In genomic region chr16:57505169-57505568, GRCh38 we compare ENCODE assay signal across 20 cellular contexts. TPM values are rescaled to one million over a fixed set of nuclear protein-coding genes. Genes with fewer than 3 reads are reported as not detected.
DNase-seq lines count a peak whose midpoint lies in the region; FAIRE-seq and TF ChIP-seq lines count a peak whose summit lies in the region.
"Had no signal": no experiment of that assay in that cellular context is flagged by ENCODE, and none has a peak within 500 bp of the region (broad histone marks: within the 10 kb centered on the region; RNA-seq: fewer than 3 reads in every experiment).

No MANE protein-coding gene starts in this region.

- no peak for FAIRE-seq in kidney (lab: Jason Lieb, UNC)
- FAIRE-seq: D721Med, G401.6, GM12891 had no signal

- H3K27ac ChIP-seq in cardiac muscle cell (peak overlapping the region; percentile 76), kidney (ENCODE audit: low read depth in 2 of 2, low read length in 2 of 2) (no peak overlapping the region), sigmoid colon (no peak overlapping the region), mesenchymal stem cell (ENCODE audit: low read length, poor library complexity, severe bottlenecking) (no peak overlapping the region)
- H3K27ac ChIP-seq in BLaER1 treated with 17β-estradiol and CSF1 and Interleukin-3, amounts not matched to agents 10 nM and 100 nM, result no peak overlapping the region

- H4K20me1 ChIP-seq in BLaER1 treated with 17β-estradiol and CSF1 and Interleukin-3, amounts not matched to agents 10 nM and 100 nM, result peaks cover 0 to 7% (median 0%) of the 10 kb centered on the region in 11 experiments; a peak in 1 of 22 replicates

- TF ChIP-seq EP300 in sigmoid colon (IDR thresholded peaks at IDR 0.05), result no peak

- H4K91ac ChIP-seq in mesenchymal stem cell (ENCODE audit: low read length), result no peak overlapping the region

- no peaks in the 10 kb centered on the region for H3K79me1 ChIP-seq in mesenchymal stem cell (replicated peaks; ENCODE audit: low read length, poor library complexity, severe bottlenecking)

- H3K4me1 ChIP-seq in cardiac muscle cell (ENCODE audit: low read depth), result peaks cover 86% of the 10 kb centered on the region
- H3K4me1 ChIP-seq in BLaER1 treated with 17β-estradiol and CSF1 and Interleukin-3, amounts not matched to agents 10 nM and 100 nM, result peaks cover 33 to 78% (median 69%) of the 10 kb centered on the region in 10 experiments
- H3K4me1 ChIP-seq in kidney (ENCODE audit: control insufficient read depth in 1 of 2, insufficient read depth in 1 of 2, low read depth in 1 of 2, low read length in 2 of 2), result peaks cover 0 to 5% of the 10 kb centered on the region in 2 donors
- no peaks in the 10 kb centered on the region for H3K4me1 ChIP-seq in sigmoid colon
- H3K4me1 ChIP-seq in mesenchymal stem cell (ENCODE audit: control insufficient read depth, insufficient read depth, low read depth, low read length), result peaks cover 22% of the 10 kb centered on the region

- DNase-seq in cardiac muscle cell (ENCODE audit: low read depth in 1 of 2, low spot score in 1 of 2) (no peak), cardiac septum (ENCODE audit: low spot score) (no peak), kidney (peak; percentile 37), sigmoid colon (peak; percentile 24), mesenchymal stem cell (no peak), NCI-H1436 (lab: John Stamatoyannopoulos, UW) (no peak)
- DNase-seq: ACHN; CD8-positive, alpha-beta T cell; COR-L47; DMS153; EL; H7 had no signal

- WGBS in sigmoid colon, 2 donors, result 74 to 81% methylated on average over 6 of the region's 6 CpGs
- 87% methylated on average over 6 of the region's 6 CpGs for WGBS in mesenchymal stem cell

- TF ChIP-seq CTCF in cardiac muscle cell (IDR thresholded peaks at IDR 0.05; ENCODE audit: low read depth, low read length) (no peak), kidney (IDR thresholded peaks at IDR 0.05; ENCODE audit: borderline replicate concordance, extremely low read depth, insufficient read depth) (no peak), sigmoid colon (IDR thresholded peaks at IDR 0.05) (no peak)

- no peak overlapping the region for H3K14ac ChIP-seq in mesenchymal stem cell (ENCODE audit: low read length in 2 of 2)

- no peak overlapping the region for H3K4ac ChIP-seq in mesenchymal stem cell (ENCODE audit: low read depth in 1 of 2, low read length in 2 of 2)

- H2BK120ac ChIP-seq in mesenchymal stem cell (ENCODE audit: low read depth, low read length), result no peak overlapping the region

- H2AK5ac ChIP-seq in mesenchymal stem cell (ENCODE audit: low read length, severe bottlenecking), result no peak overlapping the region

- H3K27me3 ChIP-seq in cardiac muscle cell (no peaks in the 10 kb centered on the region), sigmoid colon (no peaks in the 10 kb centered on the region), mesenchymal stem cell (ENCODE audit: control insufficient read depth in 1 of 2, insufficient read depth in 1 of 2, low read length in 2 of 2) (peaks cover 0 to 70% of the 10 kb centered on the region in 2 experiments)
- H3K27me3 ChIP-seq in BLaER1 treated with 17β-estradiol and CSF1 and Interleukin-3, amounts not matched to agents 10 nM and 100 nM, result 0 out of 22 replicates have a peak, but pooled peaks cover 0 to 4% (median 0%) of the 10 kb centered on the region in 11 experiments

- H2AFZ ChIP-seq in mesenchymal stem cell (ENCODE audit: low read depth, low read length), result no peak overlapping the region
- H2AFZ ChIP-seq: GM23338 had no signal

- H2BK5ac ChIP-seq in mesenchymal stem cell (ENCODE audit: low read depth, low read length, poor library complexity, severe bottlenecking), result no peak overlapping the region

- H4K8ac ChIP-seq in mesenchymal stem cell (ENCODE audit: low read length), result no peak overlapping the region

- H3K4me2 ChIP-seq in BLaER1 treated with 17β-estradiol and CSF1 and Interleukin-3, amounts not matched to agents 10 nM and 100 nM, result peak overlapping the region in 8 of 11 experiments; percentile 66 to 89 (median 82); a peak in 14 of 22 replicates
- no peak overlapping the region for H3K4me2 ChIP-seq in mesenchymal stem cell (ENCODE audit: low read length, poor library complexity, severe bottlenecking)
- H3K4me2 ChIP-seq: GM23338 had no signal

- H3K36me3 ChIP-seq in cardiac muscle cell, result no peaks in the 10 kb centered on the region
- no peaks in the 10 kb centered on the region for H3K36me3 ChIP-seq in BLaER1 treated with 17β-estradiol and CSF1 and Interleukin-3, amounts not matched to agents 10 nM and 100 nM
- H3K36me3 ChIP-seq in kidney (ENCODE audit: control insufficient read depth in 1 of 2, insufficient read depth in 2 of 2, low read length in 2 of 2), result no peaks in the 10 kb centered on the region
- no peaks in the 10 kb centered on the region for H3K36me3 ChIP-seq in sigmoid colon
- no peaks in the 10 kb centered on the region for H3K36me3 ChIP-seq in mesenchymal stem cell (ENCODE audit: control insufficient read depth in 1 of 2, insufficient read depth in 2 of 2, low read depth in 1 of 2, low read length in 2 of 2)

- H3K9me3 ChIP-seq in cardiac muscle cell (ENCODE audit: low read depth) (no peaks in the 10 kb centered on the region), kidney (ENCODE audit: control insufficient read depth in 1 of 2, low read length in 2 of 2) (no peaks in the 10 kb centered on the region), sigmoid colon (no peaks in the 10 kb centered on the region), mesenchymal stem cell (ENCODE audit: control insufficient read depth, low read length) (no peaks in the 10 kb centered on the region)
- H3K9me3 ChIP-seq in BLaER1 treated with 17β-estradiol and CSF1 and Interleukin-3, amounts not matched to agents 10 nM and 100 nM (replicated peaks in 1 of 11), result no peaks in the 10 kb centered on the region

- no peak overlapping the region for H3K4me3 ChIP-seq in cardiac muscle cell
- no peak overlapping the region for H3K4me3 ChIP-seq in BLaER1 treated with 17β-estradiol and CSF1 and Interleukin-3, amounts not matched to agents 10 nM and 100 nM
- H3K4me3 ChIP-seq in kidney (ENCODE audit: low read length in 2 of 2), result no peak overlapping the region
- no peak overlapping the region for H3K4me3 ChIP-seq in sigmoid colon
- no peak overlapping the region for H3K4me3 ChIP-seq in mesenchymal stem cell (ENCODE audit: insufficient read depth in 1 of 2, low read depth in 1 of 2, low read length in 2 of 2)
- H3K4me3 ChIP-seq: GM23338 had no signal

- no peak overlapping the region for H2BK15ac ChIP-seq in mesenchymal stem cell (ENCODE audit: low read depth, poor library complexity, severe bottlenecking)

- H3K23ac ChIP-seq in mesenchymal stem cell (ENCODE audit: low read length in 2 of 2), result no peak overlapping the region

- no peak overlapping the region for H3K18ac ChIP-seq in mesenchymal stem cell (ENCODE audit: low read depth in 1 of 2, low read length in 2 of 2)

- H3K9ac ChIP-seq in BLaER1 treated with 17β-estradiol and CSF1 and Interleukin-3, amounts not matched to agents 10 nM and 100 nM, result 0 out of 22 replicates have a peak overlapping the region, but pooled peaks of 1 of the 11 experiments have one; percentile 18
- H3K9ac ChIP-seq in kidney (ENCODE audit: low read length in 2 of 2) (no peak overlapping the region), mesenchymal stem cell (ENCODE audit: low read length) (no peak overlapping the region)

- intact Hi-C loops in cardiac septum (cut with DNase I), result no loop called here
- intact Hi-C loops in kidney (cut with DNase I), result no loop called here
- intact Hi-C loops in sigmoid colon (cut with DNase I), result no loop called here

- H2BK12ac ChIP-seq in mesenchymal stem cell (ENCODE audit: low read length in 2 of 2), result no peak overlapping the region

- TF ChIP-seq POLR2A in sigmoid colon (IDR thresholded peaks at IDR 0.05), result no peak

RNA-seq across cellular contexts. Expression of gene DOK4, which starts 18.9 kb away (rescaled TPM):
- 1,502 and 2,409 TPM in 2 replicates for total RNA-seq in cardiac muscle cell
- 1,563 and 2,826 TPM in 2 replicates for polyA plus RNA-seq in cardiac muscle cell
- 11.5 TPM for total RNA-seq in cardiac septum
- 63.7 TPM for total RNA-seq in kidney
- 57.2 TPM for polyA plus RNA-seq in kidney (ENCODE audit: insufficient read depth, low read depth, low replicate concordance)
- total RNA-seq in sigmoid colon, result 10 to 100 TPM in 2 of 4 donors, 1 to 10 TPM in 2; 3.9 to 21.8 (median 10.1) TPM
- 100 to 1,000 TPM; 102 to 147 (median 103) TPM for polyA plus RNA-seq in sigmoid colon
- 29.6 TPM for polyA plus RNA-seq in mesenchymal stem cell (2013, experiment 1 of 2)
- 29.7 TPM for polyA plus RNA-seq in mesenchymal stem cell (2013, experiment 2 of 2)

RNA-seq across cellular contexts. Expression of gene CCDC102A, which starts 31.2 kb away (rescaled TPM):
- total RNA-seq in cardiac muscle cell, result 41.3 and 51.9 TPM in 2 replicates
- 30.1 and 43.8 TPM in 2 replicates for polyA plus RNA-seq in cardiac muscle cell
- total RNA-seq in cardiac septum, result 5.5 TPM
- 11.9 TPM for total RNA-seq in kidney
- polyA plus RNA-seq in kidney (ENCODE audit: insufficient read depth, low read depth, low replicate concordance), result 5.7 TPM
- 10 to 100 TPM; 17.8 to 46.8 (median 21.0) TPM for total RNA-seq in sigmoid colon
- 1 to 10 TPM; 1.6 to 4.0 (median 2.4) TPM for polyA plus RNA-seq in sigmoid colon
- 4.5 TPM for polyA plus RNA-seq in mesenchymal stem cell (2013, experiment 1 of 2)
- 4.8 TPM for polyA plus RNA-seq in mesenchymal stem cell (2013, experiment 2 of 2)
- polyA plus RNA-seq: CD14-positive monocyte had no signal

RNA-seq across cellular contexts. Expression of gene ADGRG5, which starts 37.3 kb away (rescaled TPM):
- total RNA-seq in cardiac muscle cell (not detected in 2 replicates), cardiac septum (0.35 TPM), kidney (2.2 TPM), sigmoid colon (under 1 TPM in 1 of 4 donors, not detected in 3; 0.36 TPM)
- polyA plus RNA-seq in cardiac muscle cell (0.05 TPM in 1 of 2 replicates, not detected in the other), kidney (ENCODE audit: insufficient read depth, low read depth, low replicate concordance) (0.15 TPM), sigmoid colon (1 to 10 TPM in 1 of 3 donors, under 1 TPM in 2; 0.60 to 4.0 (median 0.69) TPM)
- polyA plus RNA-seq in mesenchymal stem cell (2013, experiment 1 of 2), result not detected
- polyA plus RNA-seq in mesenchymal stem cell (2013, experiment 2 of 2), result not detected
- total RNA-seq: A172, HT1080 had no signal

RNA-seq across cellular contexts. Expression of gene POLR2C, which starts 42.7 kb away (rescaled TPM):
- 126 and 164 TPM in 2 replicates for total RNA-seq in cardiac muscle cell
- 80.0 and 83.5 TPM in 2 replicates for polyA plus RNA-seq in cardiac muscle cell
- 46.9 TPM for total RNA-seq in cardiac septum
- total RNA-seq in kidney, result 58.9 TPM
- 68.9 TPM for polyA plus RNA-seq in kidney (ENCODE audit: insufficient read depth, low read depth, low replicate concordance)
- 100 to 1,000 TPM in 2 of 4 donors, 10 to 100 TPM in 2; 60.7 to 141 (median 101) TPM for total RNA-seq in sigmoid colon
- 10 to 100 TPM; 52.3 to 77.7 (median 60.1) TPM for polyA plus RNA-seq in sigmoid colon
- 39.3 TPM for polyA plus RNA-seq in mesenchymal stem cell (2013, experiment 1 of 2)
- polyA plus RNA-seq in mesenchymal stem cell (2013, experiment 2 of 2), result 40.0 TPM

RNA-seq across cellular contexts. Expression of gene COQ9, which starts 57.9 kb away (rescaled TPM):
- total RNA-seq in cardiac muscle cell, result 111 and 115 TPM in 2 replicates
- polyA plus RNA-seq in cardiac muscle cell, result 147 and 152 TPM in 2 replicates
- 156 TPM for total RNA-seq in cardiac septum
- total RNA-seq in kidney, result 78.0 TPM
- polyA plus RNA-seq in kidney (ENCODE audit: insufficient read depth, low read depth, low replicate concordance), result 200 TPM
- 10 to 100 TPM; 61.4 to 74.5 (median 71.3) TPM for total RNA-seq in sigmoid colon
- 100 to 1,000 TPM in 2 of 3 donors, 10 to 100 TPM in 1; 91.6 to 154 (median 123) TPM for polyA plus RNA-seq in sigmoid colon
- polyA plus RNA-seq in mesenchymal stem cell (2013, experiment 1 of 2), result 26.1 TPM
- polyA plus RNA-seq in mesenchymal stem cell (2013, experiment 2 of 2), result 25.9 TPM

Comparison
In these comparisons a context has a peak if more than half of its experiments do, and no peak if none do; other contexts are left out.
1. RNA of gene DOK4, which starts 18.9 kb away (total RNA-seq): 1,502 to 2,409 TPM in cardiac muscle cell; 63.7 TPM in kidney (single experiment), 3.9 to 21.8 TPM in sigmoid colon and 11.5 TPM in cardiac septum (single experiment); every median in the first group is over 10 times any median in the second.
2. DNase-seq: peak in kidney (single experiment) and sigmoid colon (single experiment); none in cardiac muscle cell (0 of 2), cardiac septum (single experiment), mesenchymal stem cell (single experiment) and NCI-H1436 (single experiment).